ENCODE assay signal across 1 cellular context in genomic region chr6:41551857-41552256, GRCh38.
TF ChIP-seq lines count a peak whose summit lies in the region.

No MANE protein-coding gene starts in this region.

TF ChIP-seq in H1, 55 proteins besides CTCF, POLR2A, EP300 and RAD21:
- no peak for TF ChIP-seq BCL11A (IDR thresholded peaks at IDR 0.05; ENCODE audit: low read depth in 2 of 2, low read length in 2 of 2)
- TF ChIP-seq NANOG (IDR thresholded peaks at IDR 0.05; ENCODE audit: insufficient read depth, low read depth, low read length, poor library complexity, severe bottlenecking) = no peak
- TF ChIP-seq SP2 (IDR thresholded peaks at IDR 0.05; ENCODE audit: low read length) = no peak
- no peak for TF ChIP-seq EZH2 (IDR thresholded peaks at IDR 0.05; ENCODE audit: low read depth, low read length, severe bottlenecking)
- TF ChIP-seq KDM5A (IDR thresholded peaks at IDR 0.05; ENCODE audit: low read length) = no peak
- TF ChIP-seq MAX (IDR thresholded peaks at IDR 0.05) = no peak
- TF ChIP-seq ASH2L (IDR thresholded peaks at IDR 0.05; ENCODE audit: low read length) = no peak
- TF ChIP-seq RBBP5 (IDR thresholded peaks at IDR 0.05; ENCODE audit: borderline replicate concordance, low read depth, low read length) = no peak
- TF ChIP-seq YY1 (IDR thresholded peaks at IDR 0.05; ENCODE audit: low read depth, low read length) = no peak
- TF ChIP-seq CBX8 (IDR thresholded peaks at IDR 0.05; ENCODE audit: borderline replicate concordance, low read depth, low read length) = no peak
- no peak for TF ChIP-seq JUND (IDR thresholded peaks at IDR 0.05; ENCODE audit: low read length)
- TF ChIP-seq NRF1 (IDR thresholded peaks at IDR 0.05; ENCODE audit: low read depth, low read length) = no peak
- TF ChIP-seq FOSL1 (IDR thresholded peaks at IDR 0.05; ENCODE audit: insufficient read depth, low read depth, low read length) = no peak
- TF ChIP-seq SIRT6 (IDR thresholded peaks at IDR 0.05; ENCODE audit: low read length) = no peak
- no peak for TF ChIP-seq KDM1A (IDR thresholded peaks at IDR 0.05; ENCODE audit: borderline replicate concordance, low read length)
- no peak for TF ChIP-seq SIX5 (IDR thresholded peaks at IDR 0.05; ENCODE audit: low read depth, low read length)
- no peak for TF ChIP-seq RNF2 (IDR thresholded peaks at IDR 0.05; ENCODE audit: borderline replicate concordance, low read depth, low read length, missing control alignments, poor library complexity, severe bottlenecking)
- TF ChIP-seq SRF (IDR thresholded peaks at IDR 0.05; ENCODE audit: low read depth, low read length) = no peak
- TF ChIP-seq GABPA (IDR thresholded peaks at IDR 0.05; ENCODE audit: borderline replicate concordance, insufficient read depth, low read length) = no peak
- TF ChIP-seq CHD2 (IDR thresholded peaks at IDR 0.05; ENCODE audit: low read length) = no peak
